Comparison of ENCODE assay signal across 29 cellular contexts in the genomic region with DNA sequence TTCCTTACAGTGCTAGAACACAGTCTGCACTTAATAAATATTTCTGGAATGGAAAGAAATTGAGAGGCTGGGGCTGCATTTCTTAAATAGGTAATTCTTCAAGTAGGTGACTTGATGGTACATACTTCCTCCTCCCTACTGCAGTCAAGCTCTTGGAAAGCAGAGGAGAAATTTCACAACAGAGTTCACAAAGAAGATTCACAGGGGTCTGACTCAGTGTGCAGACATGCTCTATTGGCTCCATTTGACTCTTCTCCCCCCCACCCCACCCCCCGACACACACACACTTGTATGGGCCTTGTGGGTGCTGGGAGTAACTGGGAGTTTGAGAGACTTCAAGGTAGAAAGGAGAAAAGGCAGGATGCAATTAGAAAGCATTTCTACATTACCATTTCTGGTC. TPM values are rescaled to one million over a fixed set of nuclear protein-coding genes. Genes with fewer than 3 reads are reported as not detected.
DNase-seq lines count a peak whose midpoint lies in the region; ATAC-seq, FAIRE-seq and TF ChIP-seq lines count a peak whose summit lies in the region.
"Had no signal": no experiment of that assay in that cellular context is flagged by ENCODE, and none has a peak within 500 bp of the region (broad histone marks: within the 10 kb centered on the region; RNA-seq: fewer than 3 reads in every experiment).

No MANE protein-coding gene starts in this region.

- POLR2A ChIA-PET in A549 (lab: Yijun Ruan, JAX): interaction anchor here (0.6 kb wide), 1 partner anchor 31 kb away, joined by 3 read pairs; no protein-coding TSS in a partner anchor
- POLR2A ChIA-PET in CD4-positive, alpha-beta T cell (lab: Charles Lee): no interaction called here

- H3K9me3 ChIP-seq in A549 (no peaks in the 10 kb centered on the region), body of pancreas (no peaks in the 10 kb centered on the region)
- H3K9me3 ChIP-seq in CD4-positive, alpha-beta T cell (ENCODE audit: control insufficient read depth, low read length): no peaks in the 10 kb centered on the region
- H3K9me3 ChIP-seq: spleen, thoracic aorta had no signal

- no peaks in the 10 kb centered on the region for H3K36me3 ChIP-seq in body of pancreas (replicated peaks in 1 of 2; ENCODE audit: insufficient read depth in 1 of 2, low read depth in 2 of 2)
- H3K36me3 ChIP-seq: cardiac muscle cell, spleen, thoracic aorta had no signal

- TF ChIP-seq POLR2A in A549 (IDR thresholded peaks at IDR 0.05; ENCODE audit: low read length) (no peak), body of pancreas (IDR thresholded peaks at IDR 0.05) (no peak)

- H3K4me3 ChIP-seq in A549: no peak overlapping the region
- H3K4me3 ChIP-seq in epithelial cell of esophagus (ENCODE audit: low read length): no peak overlapping the region
- H3K4me3 ChIP-seq in body of pancreas: no peak overlapping the region
- H3K4me3 ChIP-seq: cardiac muscle cell, spleen, thoracic aorta had no signal

- intact Hi-C loops in body of pancreas (cut with DNase I): no loop called here
- intact Hi-C loops in CD4-positive, alpha-beta T cell (cut with DNase I, micrococcal nuclease): no loop called here

- H3K4me2 ChIP-seq in A549: peak overlapping the region; percentile 58

- peak in 1 of 2 experiments; percentile 44; a peak in 3 of 5 replicates for TF ChIP-seq RAD21 in A549 (conservative IDR thresholded peaks at IDR 0.05 in 1 of 2, IDR thresholded peaks at IDR 0.05 in 1 of 2)

- H3K4me1 ChIP-seq in A549 (peaks cover 33% of the 10 kb centered on the region), body of pancreas (no peaks in the 10 kb centered on the region)

- H3K4me1 Mint-ChIP-seq in CD4-positive, alpha-beta T cell (ENCODE audit: low read depth): no peaks in the 10 kb centered on the region

- H3K36me3 Mint-ChIP-seq in CD4-positive, alpha-beta T cell (ENCODE audit: low read depth): no peaks in the 10 kb centered on the region

- WGBS in A549 (ENCODE audit: missing lambda C conversion rate): 56% methylated on average over 1 of the region's 1 CpG
- 78% methylated on average over 1 of the region's 1 CpG for WGBS in body of pancreas, 2 donors

- no peaks in the 10 kb centered on the region for H3K27me3 ChIP-seq in body of pancreas
- H3K27me3 ChIP-seq in CD4-positive, alpha-beta T cell (ENCODE audit: control insufficient read depth, insufficient read depth, low read length): peaks cover 10% of the 10 kb centered on the region
- H3K27me3 ChIP-seq: cardiac muscle cell had no signal

- DNase-seq in A549 (ENCODE audit: low read depth in 1 of 2, low spot score in 1 of 2) (peak in 1 of 2 experiments; percentile 72), HCEC 1CT (peak; percentile 33), epithelial cell of esophagus (ENCODE audit: low read depth) (peak; percentile 60), islet precursor cell (peak; percentile 74), body of pancreas (no peak), T-helper 2 cell (no peak)
- no peak for DNase-seq in CD4-positive, alpha-beta T cell
- DNase-seq in activated effector memory CD4-positive, alpha-beta T cell treated with anti-CD3 and anti-CD28 coated beads, Interleukin-2, amount 50 U/mL, for 16 hours: no peak
- DNase-seq: activated CD4-positive, alpha-beta T cell treated with anti-CD3 and anti-CD28 coated beads, Interleukin-2, amount 50 U/mL, for 48 hours; activated CD4-positive, CD25-positive, alpha-beta regulatory T cell; activated CD8-positive, alpha-beta memory T cell treated with anti-CD3 and anti-CD28 coated beads, Interleukin-2, amount 50 U/mL, for 48 hours; left colon; mesendoderm; NCI-H187 treated with DMSO at 0.1 percent for 48 hours; NCI-H226; NCI-H82; nucleus accumbens; retina; spleen; stimulated activated CD4-positive, alpha-beta T cell treated with anti-CD3 and anti-CD28 coated beads, Interleukin-4, amount 100 ng/mL, for 24 hours; stimulated activated naive CD4-positive, alpha-beta T cell treated with Interleukin-2 at 50 U/mL for 16 hours had no signal

- no peak for FAIRE-seq in A549 (lab: Jason Lieb, UNC)
- FAIRE-seq: D721Med had no signal

- peak overlapping the region; percentile 61 to 77 for H3K27ac ChIP-seq in A549
- H3K27ac ChIP-seq in body of pancreas: no peak overlapping the region
- no peak overlapping the region for H3K27ac ChIP-seq in CD4-positive, alpha-beta T cell (ENCODE audit: low read depth, low read length)
- H3K27ac ChIP-seq: 22Rv1, C4-2B, cardiac muscle cell, spleen, thoracic aorta had no signal

- no peak overlapping the region for H3K27ac Mint-ChIP-seq in CD4-positive, alpha-beta T cell

- peaks cover 19% of the 10 kb centered on the region for H3K27me3 Mint-ChIP-seq in CD4-positive, alpha-beta T cell

- TF ChIP-seq CTCF in A549 (IDR thresholded peaks at IDR 0.05) (no peak), epithelial cell of esophagus (IDR thresholded peaks at IDR 0.05; ENCODE audit: insufficient read depth, low read depth, low read length, missing control alignments) (no peak), body of pancreas (IDR thresholded peaks at IDR 0.05) (no peak)
- no peak for TF ChIP-seq CTCF in CD4-positive, alpha-beta T cell (IDR thresholded peaks at IDR 0.05)

- H3K4me3 Mint-ChIP-seq in CD4-positive, alpha-beta T cell: no peak overlapping the region

- ATAC-seq in A549 (peak; percentile 82 to 87), body of pancreas (no peak)
- no peak for ATAC-seq in CD4-positive, alpha-beta T cell (ENCODE audit: poor library complexity)
- ATAC-seq: left colon had no signal

- peaks cover 4% of the 10 kb centered on the region for H3K9me3 Mint-ChIP-seq in CD4-positive, alpha-beta T cell

- CTCF ChIA-PET in A549 (lab: Yijun Ruan, JAX): interaction anchor here (0.8 to 2.1 kb wide), 2 partner anchors 17 to 113 kb away, joined by 4 to 8 read pairs; no protein-coding TSS in a partner anchor
- CTCF ChIA-PET in CD4-positive, alpha-beta T cell (lab: Charles Lee): no interaction called here

- peak; percentile 27 to 31; a peak in 2 of 5 replicates for TF ChIP-seq EP300 in A549 (IDR thresholded peaks at IDR 0.05)

TF ChIP-seq in A549, 52 proteins besides CTCF, POLR2A, EP300 and RAD21:
- TF ChIP-seq SMC3 (IDR thresholded peaks at IDR 0.05) (peak; percentile 37; the same call in 2 of the 3 replicates), CHD4 (IDR thresholded peaks at IDR 0.05; ENCODE audit: borderline replicate concordance) (no peak), CEBPB (IDR thresholded peaks at IDR 0.05) (peak; percentile 54 to 76; a peak in 3 of 4 replicates), FOSL2 (IDR thresholded peaks at IDR 0.05) (peak; percentile 40; the same call in 1 of the 2 replicates), FOSL2 (CRISPR knock-in tag; IDR thresholded peaks at IDR 0.05) (peak; percentile 69), JUNB (IDR thresholded peaks at IDR 0.05) (peak; percentile 58)

RNA-seq across cellular contexts. Expression of a gene that starts 6.2 kb away (rescaled TPM):
- polyA plus RNA-seq in A549 (2011; rRNA removed) (8.6 and 12.4 TPM in 2 replicates), A549 (2017; fragmentation: RNase III; extraction: RNeasy Plus Mini Kit Qiagen cat#74134 plus additional on column Dnase treatment) (7.1 to 14.2 TPM (median 12.5 TPM) in 3 replicates)
- polyA plus RNA-seq in A549 (2012; cell fraction: cytosol; rRNA removed): 2.3 and 3.9 TPM in 2 replicates
- 5.8 and 7.1 TPM in 2 replicates for polyA plus RNA-seq in A549 (2012; cell fraction: nucleus; rRNA removed)
- polyA minus RNA-seq in A549 (2011; rRNA and poly(A)+ RNA removed): 19.9 and 22.4 TPM in 2 replicates
- under 1 TPM; 0.52 to 0.66 TPM for total RNA-seq in body of pancreas
- total RNA-seq in CD4-positive, alpha-beta T cell: not detected
- total RNA-seq: G401, HT-29, OCI-LY7 had no signal

Comparison
In these comparisons a context has a peak if more than half of its experiments do, and no peak if none do; other contexts are left out.
1. ATAC-seq: peak in A549 (2 of 2); none in body of pancreas (single experiment) and CD4-positive, alpha-beta T cell (single experiment).
2. DNase-seq: peak in HCEC 1CT (single experiment), epithelial cell of esophagus (single experiment) and islet precursor cell (single experiment); none in body of pancreas (0 of 4), CD4-positive, alpha-beta T cell (0 of 10), T-helper 2 cell (0 of 5) and activated effector memory CD4-positive, alpha-beta T cell treated with anti-CD3 and anti-CD28 coated beads, Interleukin-2, amount 50 U/mL, for 16 hours (single experiment).
3. H3K27ac ChIP-seq: peak in A549 (2 of 2); none in body of pancreas (0 of 4) and CD4-positive, alpha-beta T cell (single experiment).